ENCODE assay signal across 8 cellular contexts in the genomic region with DNA sequence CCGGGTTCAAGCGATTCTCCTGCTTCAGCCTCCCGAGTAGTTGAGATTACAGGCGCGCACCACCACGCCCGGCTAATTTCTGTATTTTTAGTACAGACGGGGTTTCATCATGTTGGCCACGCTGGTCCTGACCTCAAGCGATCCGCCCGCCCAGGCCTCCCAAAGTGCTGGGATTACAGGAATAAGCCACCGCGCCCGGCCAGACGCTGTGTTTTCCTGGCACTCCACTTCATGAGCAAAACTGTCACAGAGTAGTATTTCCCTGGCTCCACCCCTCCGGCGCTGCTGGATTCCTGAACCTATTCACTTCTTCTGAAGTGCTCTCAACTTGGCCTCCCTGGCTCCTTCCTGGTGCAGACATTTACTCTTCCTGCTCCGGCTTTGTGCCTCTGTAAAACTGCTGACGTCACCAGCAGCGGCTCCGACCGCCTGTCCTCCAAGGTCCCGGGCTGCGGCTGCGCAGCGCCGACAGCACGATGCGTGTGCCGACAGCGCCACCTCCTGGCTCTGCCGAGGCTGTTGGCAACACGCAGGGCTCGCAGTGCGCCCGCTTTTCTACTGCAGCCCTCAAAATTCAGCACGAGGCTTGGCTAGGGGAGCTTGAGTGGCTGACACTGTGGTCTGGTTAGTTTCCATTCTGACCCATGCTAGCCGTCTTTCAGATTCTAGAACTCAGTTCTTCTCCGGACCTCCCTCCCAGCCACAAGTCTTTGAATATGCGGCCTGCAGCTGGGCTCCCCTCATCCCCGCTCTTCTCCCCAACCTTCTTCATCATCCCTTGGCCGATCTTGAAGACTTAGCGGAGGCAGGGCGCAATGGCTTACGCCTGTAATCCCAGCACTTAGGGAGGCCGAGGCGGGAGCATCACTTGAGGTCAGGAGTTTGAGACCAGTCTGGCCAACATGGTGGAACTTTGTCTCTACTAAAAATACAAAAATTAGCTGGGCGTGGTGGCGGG. TPM values are rescaled to one million over a fixed set of nuclear protein-coding genes. Genes with fewer than 3 reads are reported as not detected.
DNase-seq lines count a peak whose midpoint lies in the region; ATAC-seq and TF ChIP-seq lines count a peak whose summit lies in the region.

No MANE protein-coding gene starts in this region.

- no peaks in the 10 kb centered on the region for H3K9me3 ChIP-seq in hepatocyte (ENCODE audit: low read depth)
- H3K9me3 ChIP-seq in aorta (ENCODE audit: control insufficient read depth, low read length) = no peaks in the 10 kb centered on the region

- intact Hi-C loops in aorta (cut with DNase I) = loop anchor here (1.0 to 10.0 kb wide), 6 partner anchors 58 to 689 kb away; no protein-coding TSS in a partner anchor

- peak; percentile 71 for DNase-seq in GM04503 (ENCODE audit: low read depth)
- peak; percentile 85 to 90 for DNase-seq in NCI-H2081 (lab: John Stamatoyannopoulos, UW)
- peak; percentile 84 for DNase-seq in T1000 (lab: John Stamatoyannopoulos, UW)
- DNase-seq in astrocyte of the cerebellum (ENCODE audit: low read depth) = peak; percentile 85
- peak; percentile 99 for DNase-seq in hepatocyte (ENCODE audit: low spot score)
- peak; percentile 92 for DNase-seq in retina
- peak; percentile 97 to 98 for DNase-seq in aorta

- no peaks in the 10 kb centered on the region for H3K79me2 ChIP-seq in hepatocyte

- peak overlapping the region; percentile 77 for H3K27ac ChIP-seq in hepatocyte
- peak overlapping the region in 1 of 2 donors; percentile 73 for H3K27ac ChIP-seq in aorta (ENCODE audit: low read depth in 1 of 2, low read length in 2 of 2)

- no peaks in the 10 kb centered on the region for H4K20me1 ChIP-seq in hepatocyte (ENCODE audit: insufficient read depth, poor library complexity, severe bottlenecking)

- H3K36me3 ChIP-seq in hepatocyte (replicated peaks; ENCODE audit: insufficient read depth, low read depth) (no peaks in the 10 kb centered on the region), aorta (ENCODE audit: control insufficient read depth in 1 of 2, insufficient read depth in 2 of 2, low read length in 1 of 2) (no peaks in the 10 kb centered on the region)

- H3K4me1 ChIP-seq in hepatocyte (ENCODE audit: insufficient read depth) (no peaks in the 10 kb centered on the region), aorta (ENCODE audit: control insufficient read depth in 1 of 2, insufficient read depth in 2 of 2, low read length in 2 of 2) (no peaks in the 10 kb centered on the region)

- peak; percentile 95 for TF ChIP-seq CTCF in astrocyte of the cerebellum (IDR thresholded peaks at IDR 0.05; ENCODE audit: low read depth, low read length, missing control alignments)
- TF ChIP-seq CTCF in hepatocyte (IDR thresholded peaks at IDR 0.05; ENCODE audit: poor library complexity) = peak; percentile 98

- ATAC-seq in HG02884 (IDR thresholded peaks at IDR 0.05; ENCODE audit: unreplicated experiment) = peak; percentile 55
- peak; percentile 98 for ATAC-seq in aorta (ENCODE audit: low FRiP score)

- H3K4me3 ChIP-seq in astrocyte of the cerebellum (ENCODE audit: low read depth, low read length) (no peak overlapping the region), hepatocyte (no peak overlapping the region), aorta (ENCODE audit: low read length in 2 of 2) (no peak overlapping the region)

- H3K27me3 ChIP-seq in hepatocyte (no peaks in the 10 kb centered on the region), aorta (ENCODE audit: control insufficient read depth in 1 of 2, insufficient read depth in 2 of 2, low read length in 1 of 2) (no peaks in the 10 kb centered on the region)

- 39% methylated on average over 50 of the region's 50 CpGs for WGBS in hepatocyte (ENCODE audit: low lambda C conversion rate, missing lambda C conversion rate)
- WGBS in aorta, 2 donors = 22 to 23% methylated on average over 50 of the region's 50 CpGs

- in situ Hi-C loops in astrocyte of the cerebellum (cut with HindIII; ENCODE audit: low sequenced_read_pairs) = no loop called here

- H3K9me2 ChIP-seq in hepatocyte (replicated peaks; ENCODE audit: insufficient read depth) = no peaks in the 10 kb centered on the region

- H2AFZ ChIP-seq in hepatocyte = peak overlapping the region; percentile 27

- peak overlapping the region; percentile 51 for H3K4me2 ChIP-seq in hepatocyte

RNA-seq across cellular contexts. Expression of a gene that starts 36.6 kb away (rescaled TPM):
- total RNA-seq in hepatocyte = 1.3 and 2.7 TPM in 2 replicates
- polyA plus RNA-seq in hepatocyte = 0.79 and 2.1 TPM in 2 replicates
- 100 to 1,000 TPM in 1 of 2 donors, 10 to 100 TPM in 1; 67.7 to 113 TPM for total RNA-seq in aorta
- 10 to 100 TPM; 40.2 to 58.8 TPM for polyA plus RNA-seq in aorta

Comparison
In these comparisons a context has a peak if more than half of its experiments do, and no peak if none do; other contexts are left out.
1. RNA of a gene that starts 36.6 kb away (total RNA-seq): 67.7 to 113 TPM in aorta; 1.3 to 2.7 TPM in hepatocyte; every median in the first group is over 10 times any median in the second.
2. Peak in every context shown above with its lines, with median percentiles within 50 percentile points of each other: DNase-seq.